In the genomic region with DNA sequence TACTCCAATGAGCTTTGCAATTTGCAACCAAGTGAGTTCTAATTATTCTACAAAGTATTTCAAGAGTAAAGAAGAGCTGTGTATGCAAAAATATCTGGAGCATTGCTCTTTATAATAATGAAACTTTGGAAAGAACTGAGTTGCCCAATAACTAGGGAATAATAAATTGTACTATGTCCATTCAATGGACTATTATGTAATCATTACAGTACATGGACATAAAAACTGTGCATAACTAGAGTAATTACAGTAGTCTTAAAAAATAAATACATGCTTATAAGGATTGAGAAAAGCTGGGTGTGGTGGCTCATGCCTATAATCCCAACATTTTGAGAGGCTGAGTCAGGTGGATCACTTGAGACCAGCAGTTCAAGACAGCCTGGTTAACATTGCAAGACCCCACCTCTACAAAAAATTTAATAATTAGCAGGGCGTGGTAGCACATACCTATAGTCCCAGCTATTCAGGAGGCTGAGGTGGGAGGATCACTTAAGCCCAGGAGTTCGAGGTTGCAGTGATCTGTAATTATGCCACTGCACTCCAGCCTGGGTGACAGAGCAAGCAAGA, we compare ENCODE assay signal across 23 cellular contexts.
"Had no signal": no experiment of that assay in that cellular context is flagged by ENCODE, and none has a peak within 500 bp of the region (broad histone marks: within the 10 kb centered on the region; RNA-seq: fewer than 3 reads in every experiment).

No MANE protein-coding gene starts in this region.

- DNase-seq: activated CD4-positive, alpha-beta T cell treated with anti-CD3 and anti-CD28 coated beads for 48 hours; activated CD4-positive, CD25-positive, alpha-beta regulatory T cell; activated CD8-positive, alpha-beta T cell treated with anti-CD3 and anti-CD28 coated beads for 36 hours; activated naive CD4-positive, alpha-beta T cell treated with Interleukin-2 at 50 U/mL for 16 hours; activated naive CD8-positive, alpha-beta T cell treated with anti-CD3 and anti-CD28 coated beads, Interleukin-2, amount 10 ng/mL, durations not matched to agents 7 days and 5 days; activated T-cell treated with anti-CD3 and anti-CD28 coated beads, Interleukin-2, amount 50 U/mL, for 1 hour; aorta; brain microvascular endothelial cell; colonic mucosa; erythroblast; gastrocnemius medialis; head of caudate nucleus; nephron progenitor cell; nucleus accumbens; posterior cingulate gyrus; retina; stimulated activated CD4-positive, alpha-beta T cell treated with anti-CD3 and anti-CD28 coated beads, Interleukin-2, amount 100 ng/mL, for 48 hours; T1000; transverse colon had no signal

- H3K27ac ChIP-seq: brain microvascular endothelial cell, colonic mucosa, gastrocnemius medialis, skin epidermis, suprapubic skin, transverse colon had no signal

- ATAC-seq: activated CD8-positive, alpha-beta T cell treated with anti-CD3 and anti-CD28 coated beads for 36 hours; activated T-helper 17 cell treated with anti-CD3 and anti-CD28 coated beads, Interleukin-2, amount 50 U/mL, for 72 hours; gastrocnemius medialis had no signal

- H3K9me3 ChIP-seq: colonic mucosa, gastrocnemius medialis, suprapubic skin, transverse colon had no signal

- H3K27me3 ChIP-seq: brain microvascular endothelial cell, colonic mucosa, gastrocnemius medialis, suprapubic skin, transverse colon had no signal

- H3K4me3 ChIP-seq: colonic mucosa, gastrocnemius medialis, skin epidermis, suprapubic skin, transverse colon had no signal

- H3K36me3 ChIP-seq: brain microvascular endothelial cell, colonic mucosa, transverse colon had no signal

- H3K4me1 ChIP-seq: colonic mucosa, suprapubic skin, transverse colon had no signal

- FAIRE-seq: keratinocyte had no signal
